Comparison of ENCODE assay signal across 2 cellular contexts in genomic region chr11:76638267-76639197, GRCh38.
TF ChIP-seq lines count a peak whose summit lies in the region.

No MANE protein-coding gene starts in this region.

TF ChIP-seq in HepG2, 621 proteins besides CTCF, POLR2A, EP300 and RAD21 (continues in another document):
- no peak for TF ChIP-seq CBFB (CRISPR knock-in tag; IDR thresholded peaks at IDR 0.05)
- TF ChIP-seq PPARG (CRISPR knock-in tag; conservative IDR thresholded peaks at IDR 0.05): no peak
- TF ChIP-seq ARID3A (IDR thresholded peaks at IDR 0.05; ENCODE audit: low read depth, low read length): no peak
- no peak for TF ChIP-seq ETS1 (CRISPR knock-in tag; IDR thresholded peaks at IDR 0.05)
- TF ChIP-seq KLF16 (CRISPR knock-in tag; IDR thresholded peaks at IDR 0.05): no peak
- TF ChIP-seq ERF (CRISPR knock-in tag; IDR thresholded peaks at IDR 0.05): no peak
- TF ChIP-seq, protein P1, sequence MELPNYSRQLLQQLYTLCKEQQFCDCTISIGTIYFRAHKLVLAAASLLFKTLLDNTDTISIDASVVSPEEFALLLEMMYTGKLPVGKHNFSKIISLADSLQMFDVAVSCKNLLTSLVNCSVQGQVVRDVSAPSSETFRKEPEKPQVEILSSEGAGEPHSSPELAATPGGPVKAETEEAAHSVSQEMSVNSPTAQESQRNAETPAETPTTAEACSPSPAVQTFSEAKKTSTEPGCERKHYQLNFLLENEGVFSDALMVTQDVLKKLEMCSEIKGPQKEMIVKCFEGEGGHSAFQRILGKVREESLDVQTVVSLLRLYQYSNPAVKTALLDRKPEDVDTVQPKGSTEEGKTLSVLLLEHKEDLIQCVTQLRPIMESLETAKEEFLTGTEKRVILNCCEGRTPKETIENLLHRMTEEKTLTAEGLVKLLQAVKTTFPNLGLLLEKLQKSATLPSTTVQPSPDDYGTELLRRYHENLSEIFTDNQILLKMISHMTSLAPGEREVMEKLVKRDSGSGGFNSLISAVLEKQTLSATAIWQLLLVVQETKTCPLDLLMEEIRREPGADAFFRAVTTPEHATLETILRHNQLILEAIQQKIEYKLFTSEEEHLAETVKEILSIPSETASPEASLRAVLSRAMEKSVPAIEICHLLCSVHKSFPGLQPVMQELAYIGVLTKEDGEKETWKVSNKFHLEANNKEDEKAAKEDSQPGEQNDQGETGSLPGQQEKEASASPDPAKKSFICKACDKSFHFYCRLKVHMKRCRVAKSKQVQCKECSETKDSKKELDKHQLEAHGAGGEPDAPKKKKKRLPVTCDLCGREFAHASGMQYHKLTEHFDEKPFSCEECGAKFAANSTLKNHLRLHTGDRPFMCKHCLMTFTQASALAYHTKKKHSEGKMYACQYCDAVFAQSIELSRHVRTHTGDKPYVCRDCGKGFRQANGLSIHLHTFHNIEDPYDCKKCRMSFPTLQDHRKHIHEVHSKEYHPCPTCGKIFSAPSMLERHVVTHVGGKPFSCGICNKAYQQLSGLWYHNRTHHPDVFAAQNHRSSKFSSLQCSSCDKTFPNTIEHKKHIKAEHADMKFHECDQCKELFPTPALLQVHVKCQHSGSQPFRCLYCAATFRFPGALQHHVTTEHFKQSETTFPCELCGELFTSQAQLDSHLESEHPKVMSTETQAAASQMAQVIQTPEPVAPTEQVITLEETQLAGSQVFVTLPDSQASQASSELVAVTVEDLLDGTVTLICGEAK (IDR thresholded peaks at IDR 0.05): no peak
- TF ChIP-seq, protein P1 (CRISPR knock-in tag; IDR thresholded peaks at IDR 0.05): no peak
- no peak for TF ChIP-seq TARDBP (CRISPR knock-in tag; IDR thresholded peaks at IDR 0.05)

TF ChIP-seq in SK-N-SH treated with all-trans-retinoic acid at 6 μM for 48 hours, 23 proteins besides CTCF, POLR2A, EP300 and RAD21:
- TF ChIP-seq PPARA (CRISPR knock-in tag; IDR thresholded peaks at IDR 0.05; ENCODE audit: borderline replicate concordance): no peak
- no peak for TF ChIP-seq ESRRG (CRISPR knock-in tag; IDR thresholded peaks at IDR 0.05)
- TF ChIP-seq, protein P2, sequence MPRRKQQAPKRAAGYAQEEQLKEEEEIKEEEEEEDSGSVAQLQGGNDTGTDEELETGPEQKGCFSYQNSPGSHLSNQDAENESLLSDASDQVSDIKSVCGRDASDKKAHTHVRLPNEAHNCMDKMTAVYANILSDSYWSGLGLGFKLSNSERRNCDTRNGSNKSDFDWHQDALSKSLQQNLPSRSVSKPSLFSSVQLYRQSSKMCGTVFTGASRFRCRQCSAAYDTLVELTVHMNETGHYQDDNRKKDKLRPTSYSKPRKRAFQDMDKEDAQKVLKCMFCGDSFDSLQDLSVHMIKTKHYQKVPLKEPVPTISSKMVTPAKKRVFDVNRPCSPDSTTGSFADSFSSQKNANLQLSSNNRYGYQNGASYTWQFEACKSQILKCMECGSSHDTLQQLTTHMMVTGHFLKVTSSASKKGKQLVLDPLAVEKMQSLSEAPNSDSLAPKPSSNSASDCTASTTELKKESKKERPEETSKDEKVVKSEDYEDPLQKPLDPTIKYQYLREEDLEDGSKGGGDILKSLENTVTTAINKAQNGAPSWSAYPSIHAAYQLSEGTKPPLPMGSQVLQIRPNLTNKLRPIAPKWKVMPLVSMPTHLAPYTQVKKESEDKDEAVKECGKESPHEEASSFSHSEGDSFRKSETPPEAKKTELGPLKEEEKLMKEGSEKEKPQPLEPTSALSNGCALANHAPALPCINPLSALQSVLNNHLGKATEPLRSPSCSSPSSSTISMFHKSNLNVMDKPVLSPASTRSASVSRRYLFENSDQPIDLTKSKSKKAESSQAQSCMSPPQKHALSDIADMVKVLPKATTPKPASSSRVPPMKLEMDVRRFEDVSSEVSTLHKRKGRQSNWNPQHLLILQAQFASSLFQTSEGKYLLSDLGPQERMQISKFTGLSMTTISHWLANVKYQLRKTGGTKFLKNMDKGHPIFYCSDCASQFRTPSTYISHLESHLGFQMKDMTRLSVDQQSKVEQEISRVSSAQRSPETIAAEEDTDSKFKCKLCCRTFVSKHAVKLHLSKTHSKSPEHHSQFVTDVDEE (CRISPR knock-in tag; IDR thresholded peaks at IDR 0.05): no peak
- no peak for TF ChIP-seq ZNF70 (CRISPR knock-in tag; IDR thresholded peaks at IDR 0.05)
- TF ChIP-seq BACH2 (CRISPR knock-in tag; IDR thresholded peaks at IDR 0.05; ENCODE audit: borderline replicate concordance): no peak
